In the genomic region with DNA sequence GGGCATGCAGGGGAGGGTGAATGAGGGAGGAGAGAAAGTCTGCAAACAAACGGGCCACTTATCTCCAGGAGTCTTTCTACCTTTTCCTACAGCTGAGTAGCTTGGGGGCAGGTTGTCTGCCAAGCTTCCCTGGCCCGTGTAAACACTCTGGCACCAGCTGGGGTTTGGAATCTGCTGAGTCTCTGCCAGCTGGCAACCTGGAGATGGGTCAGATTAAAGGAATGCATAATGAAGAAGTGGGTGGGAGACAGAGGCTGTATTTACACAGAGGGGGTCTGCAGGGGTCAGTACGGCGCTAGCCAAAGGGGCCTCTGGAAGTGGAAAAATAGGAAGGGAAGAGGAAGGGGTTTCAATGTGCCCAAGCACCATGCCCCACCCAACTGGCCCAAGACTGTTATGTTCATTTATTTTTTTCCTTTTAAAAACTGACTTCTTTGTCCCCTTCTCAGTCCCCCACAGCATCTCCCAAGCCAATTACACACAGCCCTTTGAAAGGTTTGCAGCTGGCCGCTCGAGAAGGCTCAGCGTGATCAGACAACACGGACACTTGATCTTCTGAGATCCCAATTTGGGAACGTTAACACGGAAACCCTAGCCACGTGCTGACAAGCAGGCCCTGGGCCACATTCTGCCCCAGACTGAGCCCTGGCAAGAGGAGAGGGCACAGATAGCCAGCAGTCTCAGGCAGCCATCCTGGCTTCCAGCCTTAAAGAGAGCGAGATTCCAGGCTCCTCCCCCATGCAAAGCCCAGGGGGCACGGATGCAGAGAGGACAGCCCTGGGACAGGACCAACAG, we compare ENCODE assay signal across 8 cellular contexts. TPM values are rescaled to one million over a fixed set of nuclear protein-coding genes. Genes with fewer than 3 reads are reported as not detected.
DNase-seq lines count a peak whose midpoint lies in the region; ATAC-seq lines count a peak whose summit lies in the region.

No MANE protein-coding gene starts in this region.

- H4K91ac ChIP-seq in mesenchymal stem cell (ENCODE audit: low read length) = peak overlapping the region; percentile 95

- peaks cover 2% of the 10 kb centered on the region for H3K36me3 Mint-ChIP-seq in activated naive CD4-positive, alpha-beta T cell treated with anti-CD3 and anti-CD28 coated beads for 36 hours (ENCODE audit: low read depth)
- peaks cover 6 to 22% of the 10 kb centered on the region in 2 donors for H3K36me3 Mint-ChIP-seq in CD4-positive, alpha-beta memory T cell

- DNase-seq in NCI-H526 (lab: John Stamatoyannopoulos, UW) (peak; percentile 86 to 91), mesenchymal stem cell (peak; percentile 60)
- no peak for DNase-seq in activated naive CD4-positive, alpha-beta T cell treated with anti-CD3 and anti-CD28 coated beads for 36 hours
- DNase-seq in CD4-positive, alpha-beta memory T cell = no peak

- no peak overlapping the region for H3K4me3 Mint-ChIP-seq in activated naive CD4-positive, alpha-beta T cell treated with anti-CD3 and anti-CD28 coated beads for 36 hours
- H3K4me3 Mint-ChIP-seq in CD4-positive, alpha-beta memory T cell = no peak overlapping the region

- H3K23ac ChIP-seq in mesenchymal stem cell (ENCODE audit: low read length in 2 of 2) = peak overlapping the region in 1 of 2 experiments; percentile 8

- H4K8ac ChIP-seq in mesenchymal stem cell (ENCODE audit: low read length) = peak overlapping the region; percentile 83

- POLR2A ChIA-PET in CD4-positive, alpha-beta memory T cell (lab: Charles Lee; ENCODE audit: partially characterized antibody) = no interaction called here

- peak overlapping the region; percentile 31 for H3K4me2 ChIP-seq in mesenchymal stem cell (ENCODE audit: low read length, poor library complexity, severe bottlenecking)

- H3K4me3 ChIP-seq in ectodermal cell (ENCODE audit: insufficient read depth, low read depth, low read length) (no peak overlapping the region), mesenchymal stem cell (ENCODE audit: insufficient read depth in 1 of 2, low read depth in 1 of 2, low read length in 2 of 2) (peak overlapping the region in 1 of 2 experiments; percentile 30)
- H3K4me3 ChIP-seq in CD4-positive, alpha-beta memory T cell (ENCODE audit: low read length in 2 of 2) = no peak overlapping the region

- H3K27ac Mint-ChIP-seq in activated naive CD4-positive, alpha-beta T cell treated with anti-CD3 and anti-CD28 coated beads for 36 hours = no peak overlapping the region
- peak overlapping the region in 2 of 7 donors; percentile 21 to 57 for H3K27ac Mint-ChIP-seq in CD4-positive, alpha-beta memory T cell

- H2BK120ac ChIP-seq in mesenchymal stem cell (ENCODE audit: low read depth, low read length) = peak overlapping the region; percentile 91

- H2AK5ac ChIP-seq in mesenchymal stem cell (ENCODE audit: low read length, severe bottlenecking) = peak overlapping the region; percentile 95

- peaks cover 13% of the 10 kb centered on the region for H3K4me1 Mint-ChIP-seq in activated naive CD4-positive, alpha-beta T cell treated with anti-CD3 and anti-CD28 coated beads for 36 hours (ENCODE audit: low read depth)
- peaks cover 14 to 48% (median 39%) of the 10 kb centered on the region in 4 donors for H3K4me1 Mint-ChIP-seq in CD4-positive, alpha-beta memory T cell

- no peaks in the 10 kb centered on the region for H3K9me3 Mint-ChIP-seq in activated naive CD4-positive, alpha-beta T cell treated with anti-CD3 and anti-CD28 coated beads for 36 hours
- H3K9me3 Mint-ChIP-seq in CD4-positive, alpha-beta memory T cell = no peaks in the 10 kb centered on the region

- H3K4ac ChIP-seq in mesenchymal stem cell (ENCODE audit: low read depth in 1 of 2, low read length in 2 of 2) = peak overlapping the region in 1 of 2 experiments; percentile 13

- H3K4me1 ChIP-seq in ES-I3 (ENCODE audit: insufficient read depth, low read length) = peaks cover 40% of the 10 kb centered on the region
- peaks cover 37% of the 10 kb centered on the region for H3K4me1 ChIP-seq in ectodermal cell (ENCODE audit: control insufficient read depth, insufficient read depth, low read length)
- peaks cover 48% of the 10 kb centered on the region for H3K4me1 ChIP-seq in mesenchymal stem cell (ENCODE audit: control insufficient read depth, insufficient read depth, low read depth, low read length)
- no peaks in the 10 kb centered on the region for H3K4me1 ChIP-seq in CD4-positive, alpha-beta memory T cell (ENCODE audit: insufficient read depth, low read length)

- WGBS in ectodermal cell, 2 experiments = 19 to 23% methylated on average over 13 of the region's 13 CpGs
- 25% methylated on average over 13 of the region's 13 CpGs for WGBS in mesenchymal stem cell

- peak overlapping the region; percentile 75 for H2BK5ac ChIP-seq in mesenchymal stem cell (ENCODE audit: low read depth, low read length, poor library complexity, severe bottlenecking)

- no peak overlapping the region for H3K14ac ChIP-seq in mesenchymal stem cell (ENCODE audit: low read length in 2 of 2)

- CTCF ChIA-PET in activated naive CD4-positive, alpha-beta T cell treated with anti-CD3 and anti-CD28 coated beads for 36 hours (lab: Charles Lee) = no interaction called here
- CTCF ChIA-PET in CD4-positive, alpha-beta memory T cell (lab: Charles Lee; ENCODE audit: partially characterized antibody) = no interaction called here

- H3K79me1 ChIP-seq in mesenchymal stem cell (replicated peaks; ENCODE audit: low read length, poor library complexity, severe bottlenecking) = no peaks in the 10 kb centered on the region

- ATAC-seq in HG03095 (IDR thresholded peaks at IDR 0.05; ENCODE audit: unreplicated experiment) = no peak
- no peak for ATAC-seq in GM18873 (IDR thresholded peaks at IDR 0.05; ENCODE audit: low FRiP score, unreplicated experiment)

- H3K27me3 ChIP-seq in ectodermal cell (ENCODE audit: control insufficient read depth, insufficient read depth, low read length, poor library complexity, severe bottlenecking) (no peaks in the 10 kb centered on the region), mesenchymal stem cell (ENCODE audit: control insufficient read depth in 1 of 2, insufficient read depth in 1 of 2, low read length in 2 of 2) (no peaks in the 10 kb centered on the region)
- no peaks in the 10 kb centered on the region for H3K27me3 ChIP-seq in CD4-positive, alpha-beta memory T cell (ENCODE audit: insufficient read depth, low read length)

- peak overlapping the region; percentile 35 to 47 for H3K18ac ChIP-seq in mesenchymal stem cell (ENCODE audit: low read depth in 1 of 2, low read length in 2 of 2)

- peak overlapping the region in 1 of 2 experiments; percentile 72 for H2BK12ac ChIP-seq in mesenchymal stem cell (ENCODE audit: low read length in 2 of 2)

- intact Hi-C loops in activated naive CD4-positive, alpha-beta T cell treated with anti-CD3 and anti-CD28 coated beads for 36 hours (cut with micrococcal nuclease) = no loop called here
- intact Hi-C loops in CD4-positive, alpha-beta memory T cell (cut with micrococcal nuclease) = no loop called here

- H3K9me3 ChIP-seq in ES-I3 (ENCODE audit: control insufficient read depth, insufficient read depth, low read length) = no peaks in the 10 kb centered on the region
- H3K9me3 ChIP-seq in ectodermal cell (ENCODE audit: control insufficient read depth, low read length) = no peaks in the 10 kb centered on the region
- H3K9me3 ChIP-seq in mesenchymal stem cell (ENCODE audit: control insufficient read depth, low read length) = no peaks in the 10 kb centered on the region
- no peaks in the 10 kb centered on the region for H3K9me3 ChIP-seq in CD4-positive, alpha-beta memory T cell (ENCODE audit: control insufficient read depth in 1 of 2, low read length in 2 of 2)

- no peak overlapping the region for H2BK15ac ChIP-seq in mesenchymal stem cell (ENCODE audit: low read depth, poor library complexity, severe bottlenecking)

- H3K27ac ChIP-seq in ectodermal cell (ENCODE audit: insufficient read depth, low read depth, low read length, poor library complexity, severe bottlenecking) (peak overlapping the region; percentile 76), mesenchymal stem cell (ENCODE audit: low read length, poor library complexity, severe bottlenecking) (peak overlapping the region; percentile 96)
- no peak overlapping the region for H3K27ac ChIP-seq in CD4-positive, alpha-beta memory T cell (ENCODE audit: low read depth, low read length)

- H3K27me3 Mint-ChIP-seq in activated naive CD4-positive, alpha-beta T cell treated with anti-CD3 and anti-CD28 coated beads for 36 hours (ENCODE audit: low read depth) = no peaks in the 10 kb centered on the region
- no peaks in the 10 kb centered on the region for H3K27me3 Mint-ChIP-seq in CD4-positive, alpha-beta memory T cell

- H2AFZ ChIP-seq in mesenchymal stem cell (ENCODE audit: low read depth, low read length) = no peak overlapping the region

- H3K36me3 ChIP-seq in ES-I3 (ENCODE audit: insufficient read depth, low read length) = no peaks in the 10 kb centered on the region
- H3K36me3 ChIP-seq in ectodermal cell (ENCODE audit: control insufficient read depth, insufficient read depth, low read length) = no peaks in the 10 kb centered on the region
- peaks cover 5 to 43% of the 10 kb centered on the region in 2 experiments for H3K36me3 ChIP-seq in mesenchymal stem cell (ENCODE audit: control insufficient read depth in 1 of 2, insufficient read depth in 2 of 2, low read depth in 1 of 2, low read length in 2 of 2)
- no peaks in the 10 kb centered on the region for H3K36me3 ChIP-seq in CD4-positive, alpha-beta memory T cell (ENCODE audit: insufficient read depth, low read length)

- H3K9ac ChIP-seq in ES-I3 (ENCODE audit: low read depth, low read length) = peak overlapping the region; percentile 30; the same call in 1 of the 2 replicates
- peak overlapping the region; percentile 65 for H3K9ac ChIP-seq in mesenchymal stem cell (ENCODE audit: low read length)

RNA-seq across cellular contexts. Expression of a gene that starts 25.2 kb away (rescaled TPM):
- 22.7 TPM for polyA plus RNA-seq in ectodermal cell (2013, experiment 1 of 4)
- 25.3 TPM for polyA plus RNA-seq in ectodermal cell (2013, experiment 2 of 4)
- 15.0 TPM for polyA plus RNA-seq in ectodermal cell (2013, experiment 3 of 4)
- 16.9 TPM for polyA plus RNA-seq in ectodermal cell (2013, experiment 4 of 4)
- polyA plus RNA-seq in mesenchymal stem cell (2013, experiment 1 of 2) = 133 TPM
- 130 TPM for polyA plus RNA-seq in mesenchymal stem cell (2013, experiment 2 of 2)
- 1 to 10 TPM; 2.5 to 2.9 TPM for total RNA-seq in activated naive CD4-positive, alpha-beta T cell treated with anti-CD3 and anti-CD28 coated beads for 36 hours
- total RNA-seq in CD4-positive, alpha-beta memory T cell = 10 to 100 TPM; 10.7 to 11.3 TPM
- polyA plus RNA-seq in CD4-positive, alpha-beta memory T cell = 1 to 10 TPM; 2.7 to 4.3 TPM

Comparison
In these comparisons a context has a peak if more than half of its experiments do, and no peak if none do; other contexts are left out.
1. DNase-seq: peak in NCI-H526 (2 of 2) and mesenchymal stem cell (single experiment); none in activated naive CD4-positive, alpha-beta T cell treated with anti-CD3 and anti-CD28 coated beads for 36 hours (single experiment) and CD4-positive, alpha-beta memory T cell (0 of 5).